9 cellular contexts compared by ENCODE assay signal in the genomic region with DNA sequence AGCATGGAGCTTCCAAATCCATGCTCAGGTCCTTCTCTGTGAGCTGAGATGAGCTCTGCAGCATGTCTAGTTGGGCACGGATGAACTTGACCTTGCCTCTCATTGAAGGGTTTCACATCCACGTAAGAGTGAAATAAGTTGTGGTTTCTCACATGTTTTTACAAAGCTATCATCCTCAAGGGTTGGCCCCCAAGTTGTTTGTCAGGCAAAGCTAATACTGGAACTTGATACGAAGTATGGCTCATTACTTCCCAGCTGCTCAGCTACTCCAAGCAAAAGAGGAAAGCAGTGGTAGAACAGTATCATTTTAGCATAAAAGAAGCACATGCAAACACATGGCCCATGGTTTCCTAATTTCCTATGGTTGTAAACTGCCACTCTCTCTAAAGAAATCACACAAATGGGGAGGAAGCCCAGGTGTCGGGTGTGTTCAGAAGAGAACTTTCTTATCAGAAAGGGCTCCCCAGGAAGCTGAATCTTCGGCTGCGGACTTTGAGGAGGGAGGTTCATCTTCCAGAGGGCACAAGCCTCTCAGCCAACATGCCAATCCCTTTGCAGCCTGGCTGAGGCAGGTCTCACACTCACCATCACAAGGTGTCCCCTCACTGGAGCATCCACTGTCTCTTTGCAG.
DNase-seq lines count a peak whose midpoint lies in the region; ATAC-seq lines count a peak whose summit lies in the region.
"Had no signal": no experiment of that assay in that cellular context is flagged by ENCODE, and none has a peak within 500 bp of the region (broad histone marks: within the 10 kb centered on the region; RNA-seq: fewer than 3 reads in every experiment).

No MANE protein-coding gene starts in this region.

- H3K9me3 Mint-ChIP-seq in stimulated activated naive B cell treated with anti-CD40 and anti-IgM and Interleukin-4, amounts not matched to agents 10 μg/mL and 1 μg/mL and 100 μg/mL, for 72 hours = no peaks in the 10 kb centered on the region

- peaks cover 22 to 28% of the 10 kb centered on the region in 2 donors for H3K36me3 Mint-ChIP-seq in stimulated activated naive B cell treated with anti-CD40 and anti-IgM and Interleukin-4, amounts not matched to agents 10 μg/mL and 1 μg/mL and 100 μg/mL, for 72 hours

- DNase-seq in activated effector memory CD4-positive, alpha-beta T cell treated with anti-CD3 and anti-CD28 coated beads, Interleukin-2, amount 50 U/mL, for 16 hours = peak; percentile 30
- DNase-seq in activated effector memory CD4-positive, alpha-beta T cell treated with Interleukin-2 at 50 U/mL for 16 hours = no peak
- DNase-seq in stimulated activated naive B cell treated with anti-CD40 and anti-IgM and Interleukin-4, amounts not matched to agents 10 μg/mL and 1 μg/mL and 100 μg/mL, for 72 hours = peak; percentile 28
- DNase-seq in iPS-NIHi7 (ENCODE audit: extremely low spot score) = no peak
- DNase-seq in activated naive CD4-positive, alpha-beta T cell treated with Interleukin-2 at 50 U/mL for 16 hours = no peak
- DNase-seq in activated CD4-positive, CD25-positive, alpha-beta regulatory T cell treated with anti-CD3 and anti-CD28 coated beads, Interleukin-2, amount 50 U/mL, for 72 hours = no peak
- DNase-seq: cortex of kidney had no signal

- peak overlapping the region; percentile 56 for H3K27ac Mint-ChIP-seq in stimulated activated naive B cell treated with anti-CD40 and anti-IgM and Interleukin-4, amounts not matched to agents 10 μg/mL and 1 μg/mL and 100 μg/mL, for 72 hours

- no peak overlapping the region for H3K4me3 Mint-ChIP-seq in stimulated activated naive B cell treated with anti-CD40 and anti-IgM and Interleukin-4, amounts not matched to agents 10 μg/mL and 1 μg/mL and 100 μg/mL, for 72 hours

- H3K4me1 Mint-ChIP-seq in stimulated activated naive B cell treated with anti-CD40 and anti-IgM and Interleukin-4, amounts not matched to agents 10 μg/mL and 1 μg/mL and 100 μg/mL, for 72 hours = peaks cover 21 to 57% of the 10 kb centered on the region in 2 donors

- peak; percentile 80 for ATAC-seq in HG02623 (IDR thresholded peaks at IDR 0.05; ENCODE audit: unreplicated experiment)
- ATAC-seq in HG03521 (IDR thresholded peaks at IDR 0.05; ENCODE audit: unreplicated experiment) = peak; percentile 85
- peak; percentile 89 to 90 for ATAC-seq in stimulated activated naive B cell treated with anti-CD40 and anti-IgM and Interleukin-4, amounts not matched to agents 10 μg/mL and 1 μg/mL and 100 μg/mL, for 72 hours (replicated peaks)

- no peaks in the 10 kb centered on the region for H3K27me3 Mint-ChIP-seq in stimulated activated naive B cell treated with anti-CD40 and anti-IgM and Interleukin-4, amounts not matched to agents 10 μg/mL and 1 μg/mL and 100 μg/mL, for 72 hours

Comparison
In these comparisons a context has a peak if more than half of its experiments do, and no peak if none do; other contexts are left out.
1. DNase-seq: peak in activated effector memory CD4-positive, alpha-beta T cell treated with anti-CD3 and anti-CD28 coated beads, Interleukin-2, amount 50 U/mL, for 16 hours (single experiment) and stimulated activated naive B cell treated with anti-CD40 and anti-IgM and Interleukin-4, amounts not matched to agents 10 μg/mL and 1 μg/mL and 100 μg/mL, for 72 hours (single experiment); none in activated effector memory CD4-positive, alpha-beta T cell treated with Interleukin-2 at 50 U/mL for 16 hours (single experiment), iPS-NIHi7 (single experiment), activated naive CD4-positive, alpha-beta T cell treated with Interleukin-2 at 50 U/mL for 16 hours (single experiment) and activated CD4-positive, CD25-positive, alpha-beta regulatory T cell treated with anti-CD3 and anti-CD28 coated beads, Interleukin-2, amount 50 U/mL, for 72 hours (single experiment).
2. Peak in every context shown above with its lines, with median percentiles within 50 percentile points of each other: ATAC-seq.